7 cellular contexts compared by ENCODE assay signal in the genomic region with DNA sequence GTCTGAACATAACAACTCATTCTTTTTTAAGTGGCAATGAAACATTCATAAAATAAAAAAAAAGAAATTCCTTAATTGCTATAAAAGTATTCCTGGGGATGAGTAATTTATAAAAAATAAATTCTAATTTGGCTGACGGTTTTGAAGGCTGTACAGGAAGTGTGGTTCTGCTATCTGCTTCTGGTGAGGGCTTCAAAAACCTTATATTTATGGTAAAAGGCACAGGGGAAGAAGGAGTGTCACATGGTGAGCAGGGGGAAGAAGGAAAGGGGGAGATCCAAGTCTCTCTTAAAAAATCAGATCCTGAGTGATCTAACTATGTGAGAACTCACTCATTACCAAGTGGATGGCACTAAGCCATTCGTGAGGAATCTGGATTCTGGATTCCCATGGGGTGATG.
A peak's percentile ranks its signal among the peaks of the same experiment; 100 is the strongest.
DNase-seq lines count a peak whose midpoint lies in the region; ATAC-seq, FAIRE-seq and TF ChIP-seq lines count a peak whose summit lies in the region.
"Not testable (repeated sequence)": the region's sequence is repeated elsewhere in the genome, so short reads cannot be mapped to it uniquely, and the experiment has no call there.

No MANE protein-coding gene starts in this region.

- not testable (repeated sequence) for H3F3A ChIP-seq in PC-3 (ENCODE audit: low read length, unreplicated experiment)

- H3K4me2 ChIP-seq in DND-41 (ENCODE audit: insufficient read depth, low read length); PC-3 (ENCODE audit: low read length); HepG2 (ENCODE audit: low read depth, low read length): not testable (repeated sequence)

- not testable (repeated sequence) for H3K9ac ChIP-seq in DND-41 (ENCODE audit: low read depth, low read length); PC-3 (ENCODE audit: low read length); HepG2 (ENCODE audit: insufficient read depth, low read depth, low read length)

- BruUV-seq in PC-3 (replicated peaks; lab: Mats Ljungman, UMichigan); HepG2 (replicated peaks; lab: Mats Ljungman, UMichigan): not testable (repeated sequence)

- H3K79me2 ChIP-seq in DND-41 (ENCODE audit: insufficient read depth, low read length); PC-3 (ENCODE audit: low read length); HepG2 (ENCODE audit: insufficient read depth, low read length): not testable (repeated sequence)

- not testable (repeated sequence) for TF ChIP-seq POLR2A in HepG2 (IDR thresholded peaks at IDR 0.05; ENCODE audit: insufficient read depth in 1 of 2, low read depth in 2 of 2, low read length in 2 of 2)

- not testable (repeated sequence) for H3K36me3 ChIP-seq in DND-41 (ENCODE audit: insufficient read depth, low read length); KOPT-K1 (ENCODE audit: insufficient read depth, low read length); PC-3 (ENCODE audit: low read depth, low read length); RWPE2 (ENCODE audit: low read depth); HepG2 (replicated peaks in 1 of 2; ENCODE audit: control insufficient read depth in 1 of 2, insufficient read depth in 2 of 2, low read length in 2 of 2)

- peaks cover 15% of the 10 kb centered on the region for H3K4me1 ChIP-seq in DND-41 (ENCODE audit: insufficient read depth, low read length)
- H3K4me1 ChIP-seq in PC-3 (ENCODE audit: insufficient read depth, low read length); RWPE2 (ENCODE audit: insufficient read depth, poor library complexity, severe bottlenecking); HepG2 (ENCODE audit: insufficient read depth, low read length): not testable (repeated sequence)

- POLR2A ChIA-PET in PC-3 (lab: Charles Lee; ENCODE audit: unreplicated experiment); HepG2 (lab: Yijun Ruan, JAX): not testable (repeated sequence)

- TF ChIP-seq RAD21 in HepG2 (CRISPR knock-in tag; IDR thresholded peaks at IDR 0.05), result not testable (repeated sequence)

- FAIRE-seq in endometrium (lab: Jason Lieb, UNC), result peak; percentile 97
- FAIRE-seq in HepG2 (lab: Jason Lieb, UNC), result peak; percentile 4

- CTCF ChIA-PET in PC-3 (lab: Charles Lee); HepG2 (lab: Yijun Ruan, JAX; ENCODE audit: low intra/inter-chr PET ratio, low total read pairs): not testable (repeated sequence)

- not testable (repeated sequence) for H3K4me3 ChIP-seq in DND-41 (ENCODE audit: low read depth in 1 of 2, low read length in 2 of 2); PC-3 (ENCODE audit: low read length); RWPE2 (ENCODE audit: severe bottlenecking); HepG2 (replicated peaks in 1 of 3; ENCODE audit: insufficient read depth in 1 of 3, low read depth in 2 of 3, low read length in 3 of 3)

- not testable (repeated sequence) for H3K9me2 ChIP-seq in PC-3 (replicated peaks; ENCODE audit: low read length)

- 3% methylated on average over 1 of the region's 2 CpGs for WGBS in HepG2 (ENCODE audit: low lambda C conversion rate)

- H3K27me3 ChIP-seq in DND-41 (ENCODE audit: insufficient read depth, low read length, poor library complexity); PC-3 (ENCODE audit: low read length); RWPE2 (ENCODE audit: insufficient read depth, poor library complexity, severe bottlenecking); HepG2 (ENCODE audit: control insufficient read depth in 1 of 2, insufficient read depth in 2 of 2, low read length in 2 of 2): not testable (repeated sequence)

- H3K27ac ChIP-seq in DND-41 (ENCODE audit: low read length); PC-3 (ENCODE audit: low read length); RWPE2 (ENCODE audit: poor library complexity, severe bottlenecking); HepG2 (ENCODE audit: extremely low read length, insufficient read depth, low read length): not testable (repeated sequence)
- peak overlapping the region; percentile 14 for H3K27ac ChIP-seq in KOPT-K1 (ENCODE audit: low read depth, low read length, poor library complexity, severe bottlenecking)

- TF ChIP-seq CTCF in DND-41 (IDR thresholded peaks at IDR 0.05; ENCODE audit: borderline replicate concordance, extremely low read depth, low read length, poor library complexity, severe bottlenecking); PC-3 (conservative IDR thresholded peaks at IDR 0.05; ENCODE audit: low read depth, low read length); RWPE2 (IDR thresholded peaks at IDR 0.05; ENCODE audit: poor library complexity, severe bottlenecking); HepG2 (CRISPR knock-in tag; IDR thresholded peaks at IDR 0.05): not testable (repeated sequence)

- not testable (repeated sequence) for H3K9me3 ChIP-seq in DND-41 (ENCODE audit: insufficient read depth, low read length, severe bottlenecking); KOPT-K1 (ENCODE audit: insufficient read depth, low read length, poor library complexity, severe bottlenecking); PC-3 (ENCODE audit: low read length); RWPE2 (ENCODE audit: severe bottlenecking); HepG2 (ENCODE audit: low read length)

- intact Hi-C loops in PC-3 (cut with micrococcal nuclease); HepG2 (cut with micrococcal nuclease; ENCODE audit: unreplicated experiment): not testable (repeated sequence)

- TF ChIP-seq EP300 in HepG2 (IDR thresholded peaks at IDR 0.05; ENCODE audit: low read depth in 2 of 2, low read length in 2 of 2); HepG2 (CRISPR knock-in tag; IDR thresholded peaks at IDR 0.05; ENCODE audit: borderline replicate concordance): not testable (repeated sequence)

- ATAC-seq in DND-41 (ENCODE audit: insufficient read depth, low read depth) (peak; percentile 86), PC-3 (peak; percentile 62; the same call in 1 of the 2 replicates), RWPE2 (ENCODE audit: low read depth) (peak; percentile 23; the same call in 1 of the 3 replicates)
- ATAC-seq in HepG2, result not testable (repeated sequence)

- not testable (repeated sequence) for H2AFZ ChIP-seq in DND-41 (ENCODE audit: low read depth, low read length); PC-3 (ENCODE audit: low read length); HepG2 (ENCODE audit: low read length)

- in situ Hi-C loops in HepG2 (cut with HindIII; ENCODE audit: extremely low pct_ligation_motif_present, low pct_unique_long_range_greater_than_20kb), result not testable (repeated sequence)

- not testable (repeated sequence) for H4K20me1 ChIP-seq in DND-41 (ENCODE audit: insufficient read depth, low read length); PC-3 (ENCODE audit: low read length); HepG2 (ENCODE audit: insufficient read depth, low read length)

- not testable (repeated sequence) for DNase-seq in DND-41; PC-3; RWPE2 (ENCODE audit: low spot score); HepG2 (ENCODE audit: low spot score)
- DNase-seq in M059J (ENCODE audit: low read depth), result peak; percentile 14
